1 cellular context compared by ENCODE assay signal in genomic region chr15:66481107-66481856, GRCh38.
TF ChIP-seq lines count a peak whose summit lies in the region.

No MANE protein-coding gene starts in this region.

TF ChIP-seq in Ishikawa, 13 proteins besides CTCF, POLR2A, EP300 and RAD21 (continued from another document):
- TF ChIP-seq REST (IDR thresholded peaks at IDR 0.05; ENCODE audit: low read depth) (no peak), ZBTB7A (IDR thresholded peaks at IDR 0.05; ENCODE audit: low read depth) (no peak), TCF12 (IDR thresholded peaks at IDR 0.05; ENCODE audit: low read depth) (no peak), FOXM1 (IDR thresholded peaks at IDR 0.05; ENCODE audit: borderline replicate concordance, low read depth) (no peak), CREB1 (IDR thresholded peaks at IDR 0.05; ENCODE audit: low read depth) (no peak)
